4 cellular contexts compared by ENCODE assay signal in genomic region chr19:5608766-5609165, GRCh38. TPM values are rescaled to one million over a fixed set of nuclear protein-coding genes. Genes with fewer than 3 reads are reported as not detected.
"Had no signal": no experiment of that assay in that cellular context is flagged by ENCODE, and none has a peak within 500 bp of the region (broad histone marks: within the 10 kb centered on the region; RNA-seq: fewer than 3 reads in every experiment).

No MANE protein-coding gene starts in this region.

RNA-seq across cellular contexts. Expression of gene TINCR, which starts 41.0 kb away (rescaled TPM):
- total RNA-seq: LHCN-M2, NCI-H460, Right ventricle myocardium superior, SJSA1 had no signal
